Comparison of ENCODE assay signal across 17 cellular contexts in genomic region chr17:40795019-40795667, GRCh38. TPM values are rescaled to one million over a fixed set of nuclear protein-coding genes. Genes with fewer than 3 reads are reported as not detected.
A peak's percentile ranks its signal among the peaks of the same experiment; 100 is the strongest.
DNase-seq lines count a peak whose midpoint lies in the region; ATAC-seq, FAIRE-seq and TF ChIP-seq lines count a peak whose summit lies in the region.
"Had no signal": no experiment of that assay in that cellular context is flagged by ENCODE, and none has a peak within 500 bp of the region (broad histone marks: within the 10 kb centered on the region; RNA-seq: fewer than 3 reads in every experiment).

No MANE protein-coding gene starts in this region.

- no peaks in the 10 kb centered on the region for H3F3A ChIP-seq in Loucy (ENCODE audit: low read depth)

- H3K36me3 ChIP-seq in Loucy (ENCODE audit: insufficient read depth, low read length) (no peaks in the 10 kb centered on the region), prostate gland (no peaks in the 10 kb centered on the region)
- H3K36me3 ChIP-seq: BLaER1 treated with 17β-estradiol and CSF1 and Interleukin-3, amounts not matched to agents 10 nM and 100 nM; HAP-1 had no signal

- intact Hi-C loops in prostate gland (cut with DNase I) = loop anchor here (10.0 kb wide), 1 partner anchor 180 kb away; no protein-coding TSS in a partner anchor

- POLR2A ChIA-PET in A549 (lab: Yijun Ruan, JAX) = no interaction called here
- POLR2A ChIA-PET in HEK293T (lab: Yijun Ruan, JAX) = no interaction called here

- no peaks in the 10 kb centered on the region for H3K9me2 ChIP-seq in Loucy (replicated peaks; ENCODE audit: low read depth, low read length)

- H4K20me1 ChIP-seq in Loucy (ENCODE audit: insufficient read depth, low read length, poor library complexity, severe bottlenecking) = no peaks in the 10 kb centered on the region
- H4K20me1 ChIP-seq: BLaER1 treated with 17β-estradiol and CSF1 and Interleukin-3, amounts not matched to agents 10 nM and 100 nM had no signal

- no peaks in the 10 kb centered on the region for H3K9me3 ChIP-seq in A549
- H3K9me3 ChIP-seq in Loucy (ENCODE audit: insufficient read depth, low read depth, low read length) = no peaks in the 10 kb centered on the region
- H3K9me3 ChIP-seq in prostate gland = no peaks in the 10 kb centered on the region
- H3K9me3 ChIP-seq: BLaER1 treated with 17β-estradiol and CSF1 and Interleukin-3, amounts not matched to agents 10 nM and 100 nM; HAP-1 had no signal

- CTCF ChIA-PET in A549 (lab: Yijun Ruan, JAX) = interaction anchor here (0.9 to 11.5 kb wide), 11 partner anchors 9 to 871 kb away, joined by 3 to 304 read pairs (median 7); no protein-coding TSS in a partner anchor
- CTCF ChIA-PET in HEK293T (lab: Yijun Ruan, JAX) = interaction anchor here (0.5 to 1.0 kb wide), 3 partner anchors 14 to 753 kb away, joined by 3 read pairs; partner anchors contain the start of gene KRT10

- H3K4me2 ChIP-seq in A549 (no peak overlapping the region), Loucy (ENCODE audit: low read depth, low read length, poor library complexity, severe bottlenecking) (no peak overlapping the region)
- H3K4me2 ChIP-seq: BLaER1 treated with 17β-estradiol and CSF1 and Interleukin-3, amounts not matched to agents 10 nM and 100 nM had no signal

- no peak overlapping the region for H3K27ac ChIP-seq in A549
- peak overlapping the region in 1 of 2 donors; percentile 59 for H3K27ac ChIP-seq in prostate gland
- H3K27ac ChIP-seq: BLaER1 treated with 17β-estradiol and CSF1 and Interleukin-3, amounts not matched to agents 10 nM and 100 nM; HL-60 had no signal

- no peak overlapping the region for H3K9ac ChIP-seq in Loucy (ENCODE audit: low read depth, low read length, poor library complexity, severe bottlenecking)
- H3K9ac ChIP-seq: BLaER1 treated with 17β-estradiol and CSF1 and Interleukin-3, amounts not matched to agents 10 nM and 100 nM had no signal

- WGBS in A549 (ENCODE audit: missing lambda C conversion rate) = 65% methylated on average over 10 of the region's 10 CpGs
- WGBS in prostate gland = 71% methylated on average over 10 of the region's 10 CpGs

- H3K27me3 ChIP-seq in Loucy (ENCODE audit: insufficient read depth, low read length, poor library complexity, severe bottlenecking) (peaks cover 21% of the 10 kb centered on the region), prostate gland (replicated peaks; ENCODE audit: insufficient read depth) (no peaks in the 10 kb centered on the region)
- H3K27me3 ChIP-seq: BLaER1 treated with 17β-estradiol and CSF1 and Interleukin-3, amounts not matched to agents 10 nM and 100 nM had no signal

- no peak for ATAC-seq in A549
- no peak for ATAC-seq in GM18870 (IDR thresholded peaks at IDR 0.05; ENCODE audit: unreplicated experiment)
- ATAC-seq in HG03045 (IDR thresholded peaks at IDR 0.05; ENCODE audit: unreplicated experiment) = no peak

- peak; percentile 13 for FAIRE-seq in A549 (lab: Jason Lieb, UNC)
- FAIRE-seq: H1 had no signal

- TF ChIP-seq CTCF in A549 (IDR thresholded peaks at IDR 0.05) (no peak), Loucy (conservative IDR thresholded peaks at IDR 0.05; ENCODE audit: low read length) (no peak), epithelial cell of esophagus (IDR thresholded peaks at IDR 0.05; ENCODE audit: insufficient read depth, low read depth, low read length, missing control alignments) (no peak), prostate gland (IDR thresholded peaks at IDR 0.05) (no peak)

- TF ChIP-seq POLR2A in A549 (IDR thresholded peaks at IDR 0.05; ENCODE audit: low read length) = no peak
- TF ChIP-seq POLR2A in prostate gland (IDR thresholded peaks at IDR 0.05) = no peak

- peak overlapping the region; percentile 61; the same call in 1 of the 2 replicates for H2AFZ ChIP-seq in Loucy (ENCODE audit: low read length)

- DNase-seq in A549 (ENCODE audit: low read depth in 1 of 2, low spot score in 1 of 2) = no peak
- peak; percentile 59 for DNase-seq in epithelial cell of esophagus (ENCODE audit: low read depth)
- DNase-seq in prostate gland (ENCODE audit: low spot score) = peak; percentile 28
- DNase-seq in HEK293T (ENCODE audit: extremely low spot score) = no peak
- DNase-seq: 8988T; ACHN; CD4-positive, CD25-positive, alpha-beta regulatory T cell; DMS53 had no signal

- H3K79me2 ChIP-seq in Loucy (ENCODE audit: insufficient read depth, low read length) = no peaks in the 10 kb centered on the region

- H3K4me1 ChIP-seq in A549 = no peaks in the 10 kb centered on the region
- H3K4me1 ChIP-seq in Loucy (ENCODE audit: insufficient read depth, low read length, poor library complexity, severe bottlenecking) = no peaks in the 10 kb centered on the region
- H3K4me1 ChIP-seq in prostate gland (replicated peaks) = no peaks in the 10 kb centered on the region
- H3K4me1 ChIP-seq: HAP-1 had no signal

- no peak overlapping the region for H3K4me3 ChIP-seq in A549
- H3K4me3 ChIP-seq in Loucy (ENCODE audit: low read length, poor library complexity, severe bottlenecking) = no peak overlapping the region
- H3K4me3 ChIP-seq in epithelial cell of esophagus (ENCODE audit: low read length) = no peak overlapping the region
- no peak overlapping the region for H3K4me3 ChIP-seq in prostate gland
- H3K4me3 ChIP-seq: BLaER1 treated with 17β-estradiol and CSF1 and Interleukin-3, amounts not matched to agents 10 nM and 100 nM; HAP-1 had no signal

- TF ChIP-seq EP300 in A549 (IDR thresholded peaks at IDR 0.05) = no peak

- TF ChIP-seq RAD21 in A549 (conservative IDR thresholded peaks at IDR 0.05 in 1 of 2, IDR thresholded peaks at IDR 0.05 in 1 of 2) = no peak

TF ChIP-seq in A549, 52 proteins besides CTCF, POLR2A, EP300 and RAD21 (continues in another document):
- no peak for TF ChIP-seq PBX3 (IDR thresholded peaks at IDR 0.05)

TF ChIP-seq in HEK293T, 16 proteins besides CTCF, POLR2A, EP300 and RAD21:
- TF ChIP-seq ARNT (IDR thresholded peaks at IDR 0.05) (no peak), L3MBTL2 (conservative IDR thresholded peaks at IDR 0.05) (no peak), ELF4 (IDR thresholded peaks at IDR 0.05) (no peak)

RNA-seq across cellular contexts. Expression of gene KRT28, which starts 4.6 kb away (rescaled TPM):
- polyA plus RNA-seq in A549 (2011; rRNA removed) (not detected in 2 replicates), A549 (2017; fragmentation: RNase III; extraction: RNeasy Plus Mini Kit Qiagen cat#74134 plus additional on column Dnase treatment) (not detected in 3 replicates)
- not detected in 2 replicates for polyA plus RNA-seq in A549 (2012; cell fraction: cytosol; rRNA removed)
- polyA plus RNA-seq in A549 (2012; cell fraction: nucleus; rRNA removed) = not detected in 2 replicates
- polyA minus RNA-seq in A549 (2011; rRNA and poly(A)+ RNA removed) = not detected in 2 replicates
- not detected for total RNA-seq in prostate gland
- total RNA-seq: CD4-positive, CD25-positive, alpha-beta regulatory T cell; Daoy; H1 had no signal
- polyA plus RNA-seq: CD4-positive, CD25-positive, alpha-beta regulatory T cell; H1; IgD-negative memory B cell had no signal

RNA-seq across cellular contexts. Expression of gene KRT27, which starts 12.8 kb away (rescaled TPM):
- not detected in 2 replicates for polyA plus RNA-seq in A549 (2011; rRNA removed)
- 0.03 and 0.04 TPM in 2 replicates for polyA plus RNA-seq in A549 (2012; cell fraction: cytosol; rRNA removed)
- polyA plus RNA-seq in A549 (2012; cell fraction: nucleus; rRNA removed) = not detected in 2 replicates
- not detected in 3 replicates for polyA plus RNA-seq in A549 (2017; fragmentation: RNase III; extraction: RNeasy Plus Mini Kit Qiagen cat#74134 plus additional on column Dnase treatment)
- polyA minus RNA-seq in A549 (2011; rRNA and poly(A)+ RNA removed) = not detected in 2 replicates
- not detected for total RNA-seq in prostate gland
- total RNA-seq: CD4-positive, CD25-positive, alpha-beta regulatory T cell; Daoy; H1 had no signal
- polyA plus RNA-seq: CD4-positive, CD25-positive, alpha-beta regulatory T cell; H1; IgD-negative memory B cell had no signal

RNA-seq across cellular contexts. Expression of gene KRT26, which starts 23.1 kb away (rescaled TPM):
- not detected in 2 replicates for polyA plus RNA-seq in A549 (2011; rRNA removed)
- polyA plus RNA-seq in A549 (2012; cell fraction: cytosol; rRNA removed) = not detected in 2 replicates
- not detected in 2 replicates for polyA plus RNA-seq in A549 (2012; cell fraction: nucleus; rRNA removed)
- polyA plus RNA-seq in A549 (2017; fragmentation: RNase III; extraction: RNeasy Plus Mini Kit Qiagen cat#74134 plus additional on column Dnase treatment) = not detected in 3 replicates
- not detected in 2 replicates for polyA minus RNA-seq in A549 (2011; rRNA and poly(A)+ RNA removed)
- total RNA-seq in prostate gland = under 1 TPM in 1 of 2 donors, not detected in 1; 0.28 TPM
- total RNA-seq: CD4-positive, CD25-positive, alpha-beta regulatory T cell; Daoy; H1 had no signal
- polyA plus RNA-seq: CD4-positive, CD25-positive, alpha-beta regulatory T cell; H1; IgD-negative memory B cell had no signal

RNA-seq across cellular contexts. Expression of gene KRT10, which starts 27.3 kb away (rescaled TPM):
- polyA plus RNA-seq in A549 (2011; rRNA removed) (59.8 and 89.8 TPM in 2 replicates), A549 (2017; fragmentation: RNase III; extraction: RNeasy Plus Mini Kit Qiagen cat#74134 plus additional on column Dnase treatment) (89.1 to 96.2 TPM (median 95.9 TPM) in 3 replicates)
- 81.0 and 89.6 TPM in 2 replicates for polyA plus RNA-seq in A549 (2012; cell fraction: cytosol; rRNA removed)
- 29.6 and 45.1 TPM in 2 replicates for polyA plus RNA-seq in A549 (2012; cell fraction: nucleus; rRNA removed)
- 1.6 and 1.9 TPM in 2 replicates for polyA minus RNA-seq in A549 (2011; rRNA and poly(A)+ RNA removed)
- 10 to 100 TPM in 1 of 2 donors, 1 to 10 TPM in 1; 5.8 to 23.6 TPM for total RNA-seq in prostate gland

RNA-seq across cellular contexts. Expression of gene KRT25, which starts 40.0 kb away (rescaled TPM):
- not detected in 2 replicates for polyA plus RNA-seq in A549 (2011; rRNA removed)
- not detected in 2 replicates for polyA plus RNA-seq in A549 (2012; cell fraction: cytosol; rRNA removed)
- not detected in 2 replicates for polyA plus RNA-seq in A549 (2012; cell fraction: nucleus; rRNA removed)
- not detected in 3 replicates for polyA plus RNA-seq in A549 (2017; fragmentation: RNase III; extraction: RNeasy Plus Mini Kit Qiagen cat#74134 plus additional on column Dnase treatment)
- not detected in 2 replicates for polyA minus RNA-seq in A549 (2011; rRNA and poly(A)+ RNA removed)
- under 1 TPM in 1 of 2 donors, not detected in 1; 0.62 TPM for total RNA-seq in prostate gland
- total RNA-seq: CD4-positive, CD25-positive, alpha-beta regulatory T cell; Daoy; H1 had no signal
- polyA plus RNA-seq: CD4-positive, CD25-positive, alpha-beta regulatory T cell; H1; IgD-negative memory B cell had no signal

Comparison
In these comparisons a context has a peak if more than half of its experiments do, and no peak if none do; other contexts are left out.
1. DNase-seq: peak in epithelial cell of esophagus (single experiment) and prostate gland (single experiment); none in A549 (0 of 2) and HEK293T (single experiment).